In genomic region chr2:48345176-48345575, GRCh38 we compare ENCODE assay signal across 16 cellular contexts. TPM values are rescaled to one million over a fixed set of nuclear protein-coding genes. Genes with fewer than 3 reads are reported as not detected.
DNase-seq lines count a peak whose midpoint lies in the region; ATAC-seq and TF ChIP-seq lines count a peak whose summit lies in the region.
"Had no signal": no experiment of that assay in that cellular context is flagged by ENCODE, and none has a peak within 500 bp of the region (broad histone marks: within the 10 kb centered on the region; RNA-seq: fewer than 3 reads in every experiment).

No MANE protein-coding gene starts in this region.

- DNase-seq in T-helper 2 cell treated with Interferon-gamma antibody and Interleukin-4, amounts not matched to agents 5 μg/mL and 100 μg/mL, for 36 hours (ENCODE audit: low spot score), result no peak
- DNase-seq in T-helper 2 cell (no peak), SJSA1 (ENCODE audit: low read depth in 1 of 2, low spot score in 2 of 2) (no peak), fibroblast of gingiva (ENCODE audit: low read depth) (peak; percentile 43), skeletal muscle cell (ENCODE audit: low read depth) (peak; percentile 47), uterus (no peak)
- DNase-seq: activated CD4-positive, alpha-beta T cell treated with anti-CD3 and anti-CD28 coated beads, Interleukin-2, amount 50 U/mL, for 4 hours; activated effector memory CD4-positive, alpha-beta T cell treated with anti-CD3 and anti-CD28 coated beads, Interleukin-2, amount 50 U/mL, for 16 hours; heart left ventricle; NCI-H2029; NCI-H69; stimulated activated naive CD4-positive, alpha-beta T cell had no signal

- no peak overlapping the region for H3K4me3 ChIP-seq in SJSA1
- no peak overlapping the region for H3K4me3 ChIP-seq in skeletal muscle cell (ENCODE audit: low read depth, low read length)
- H3K4me3 ChIP-seq in uterus, result no peak overlapping the region
- H3K4me3 ChIP-seq: HAP-1 had no signal

- peaks cover 36% of the 10 kb centered on the region for H3K36me3 ChIP-seq in SJSA1
- no peaks in the 10 kb centered on the region for H3K36me3 ChIP-seq in uterus

- peaks cover 29% of the 10 kb centered on the region for H3K4me1 ChIP-seq in SJSA1 (replicated peaks)
- H3K4me1 ChIP-seq in uterus, result no peaks in the 10 kb centered on the region

- peaks cover 26% of the 10 kb centered on the region for H3K9me3 Mint-ChIP-seq in T-helper 2 cell treated with Interferon-gamma antibody and Interleukin-4, amounts not matched to agents 5 μg/mL and 100 μg/mL, for 36 hours

- H3K27me3 Mint-ChIP-seq in T-helper 2 cell treated with Interferon-gamma antibody and Interleukin-4, amounts not matched to agents 5 μg/mL and 100 μg/mL, for 36 hours (ENCODE audit: low read depth), result no peaks in the 10 kb centered on the region

- intact Hi-C loops in uterus (cut with DNase I; ENCODE audit: low total_unique reads), result no loop called here

- no peaks in the 10 kb centered on the region for H3K27me3 ChIP-seq in SJSA1 (replicated peaks)
- no peaks in the 10 kb centered on the region for H3K27me3 ChIP-seq in uterus
- H3K27me3 ChIP-seq: heart left ventricle had no signal

- no peak for TF ChIP-seq CTCF in uterus (IDR thresholded peaks at IDR 0.05)

- H3K36me3 Mint-ChIP-seq in T-helper 2 cell treated with Interferon-gamma antibody and Interleukin-4, amounts not matched to agents 5 μg/mL and 100 μg/mL, for 36 hours (ENCODE audit: low read depth), result peaks cover 42% of the 10 kb centered on the region

- no peak for ATAC-seq in GM21619 (IDR thresholded peaks at IDR 0.05; ENCODE audit: unreplicated experiment)
- no peak for ATAC-seq in GM21367 (IDR thresholded peaks at IDR 0.05; ENCODE audit: unreplicated experiment)
- ATAC-seq: heart left ventricle had no signal

- H3K4me1 Mint-ChIP-seq in T-helper 2 cell treated with Interferon-gamma antibody and Interleukin-4, amounts not matched to agents 5 μg/mL and 100 μg/mL, for 36 hours (ENCODE audit: low read depth), result peaks cover 34% of the 10 kb centered on the region

- H3K4me3 Mint-ChIP-seq in T-helper 2 cell treated with Interferon-gamma antibody and Interleukin-4, amounts not matched to agents 5 μg/mL and 100 μg/mL, for 36 hours, result peak overlapping the region; percentile 15

- H3K9me3 ChIP-seq in SJSA1 (replicated peaks), result peaks cover 15% of the 10 kb centered on the region
- peaks cover 0 to 7% of the 10 kb centered on the region in 2 donors for H3K9me3 ChIP-seq in uterus

- no peak for TF ChIP-seq POLR2A in uterus (IDR thresholded peaks at IDR 0.05)

- peak overlapping the region; percentile 87 for H3K27ac ChIP-seq in SJSA1
- H3K27ac ChIP-seq in uterus, result no peak overlapping the region
- H3K27ac ChIP-seq: HL-60 had no signal

- peak overlapping the region; percentile 83 for H3K27ac Mint-ChIP-seq in T-helper 2 cell treated with Interferon-gamma antibody and Interleukin-4, amounts not matched to agents 5 μg/mL and 100 μg/mL, for 36 hours

RNA-seq across cellular contexts. Expression of gene FOXN2, which starts 30.7 kb away (rescaled TPM):
- 28.3 and 45.0 TPM in 2 replicates for total RNA-seq in SJSA1 (2014; rRNA removed; shearing (Covaris generic))
- total RNA-seq in uterus, result 10 to 100 TPM; 28.2 to 63.7 (median 33.6) TPM

Comparison
In these comparisons a context has a peak if more than half of its experiments do, and no peak if none do; other contexts are left out.
1. DNase-seq: peak in fibroblast of gingiva (single experiment) and skeletal muscle cell (single experiment); none in T-helper 2 cell treated with Interferon-gamma antibody and Interleukin-4, amounts not matched to agents 5 μg/mL and 100 μg/mL, for 36 hours (single experiment), T-helper 2 cell (0 of 5), SJSA1 (0 of 2) and uterus (0 of 2).